14 cellular contexts compared by ENCODE assay signal in genomic region chr9:106981396-106982287, GRCh38.
DNase-seq lines count a peak whose midpoint lies in the region; ATAC-seq lines count a peak whose summit lies in the region.
"Had no signal": no experiment of that assay in that cellular context is flagged by ENCODE, and none has a peak within 500 bp of the region (broad histone marks: within the 10 kb centered on the region; RNA-seq: fewer than 3 reads in every experiment).

No MANE protein-coding gene starts in this region.

- no peak overlapping the region for H3K27ac Mint-ChIP-seq in activated T-cell treated with anti-CD3 and anti-CD28 coated beads, Interleukin-2, amount 50 U/mL, for 72 hours
- H3K27ac Mint-ChIP-seq: B cell; T-helper 2 cell treated with Interferon-gamma antibody and Interleukin-4, amounts not matched to agents 5 μg/mL and 100 μg/mL, for 36 hours had no signal

- peaks cover 9% of the 10 kb centered on the region for H3K4me1 Mint-ChIP-seq in activated T-cell treated with anti-CD3 and anti-CD28 coated beads, Interleukin-2, amount 50 U/mL, for 72 hours (ENCODE audit: low read depth)

- H3K4me3 Mint-ChIP-seq in activated T-cell treated with anti-CD3 and anti-CD28 coated beads, Interleukin-2, amount 50 U/mL, for 72 hours, result no peak overlapping the region
- H3K4me3 Mint-ChIP-seq: B cell; T-helper 2 cell treated with Interferon-gamma antibody and Interleukin-4, amounts not matched to agents 5 μg/mL and 100 μg/mL, for 36 hours had no signal

- no peaks in the 10 kb centered on the region for H3K9me3 Mint-ChIP-seq in activated T-cell treated with anti-CD3 and anti-CD28 coated beads, Interleukin-2, amount 50 U/mL, for 72 hours
- H3K9me3 Mint-ChIP-seq: T-helper 2 cell treated with Interferon-gamma antibody and Interleukin-4, amounts not matched to agents 5 μg/mL and 100 μg/mL, for 36 hours had no signal

- no peak for DNase-seq in SHP77 treated with DMSO at 0.1 percent for 48 hours (lab: John Stamatoyannopoulos, UW)
- DNase-seq in left colon, result no peak
- DNase-seq in left ventricle myocardium superior, result no peak
- DNase-seq in activated T-cell treated with anti-CD3 and anti-CD28 coated beads, Interleukin-2, amount 50 U/mL, for 72 hours, result no peak
- DNase-seq: amniotic stem cell; effector CD8-positive, alpha-beta T cell; lower lobe of right lung; NCI-H1105 treated with DMSO at 0.1 percent for 48 hours had no signal

- peaks cover 6% of the 10 kb centered on the region for H3K27me3 Mint-ChIP-seq in activated T-cell treated with anti-CD3 and anti-CD28 coated beads, Interleukin-2, amount 50 U/mL, for 72 hours (ENCODE audit: low read depth)
- H3K27me3 Mint-ChIP-seq: B cell had no signal

- ATAC-seq in GM18499 (IDR thresholded peaks at IDR 0.05; ENCODE audit: insufficient read depth, unreplicated experiment), result peak; percentile 73
- ATAC-seq in GM19467 (IDR thresholded peaks at IDR 0.05; ENCODE audit: unreplicated experiment), result peak; percentile 67
- peak; percentile 61 for ATAC-seq in HG02852 (IDR thresholded peaks at IDR 0.05; ENCODE audit: unreplicated experiment)
- ATAC-seq in HG03520 (IDR thresholded peaks at IDR 0.05; ENCODE audit: unreplicated experiment), result peak; percentile 81
- ATAC-seq in left colon, result no peak
- ATAC-seq in left ventricle myocardium superior, result no peak
- ATAC-seq in activated T-cell treated with anti-CD3 and anti-CD28 coated beads, Interleukin-2, amount 50 U/mL, for 72 hours (replicated peaks in 1 of 2), result no peak
- ATAC-seq: lower lobe of right lung had no signal

- no peaks in the 10 kb centered on the region for H3K36me3 Mint-ChIP-seq in activated T-cell treated with anti-CD3 and anti-CD28 coated beads, Interleukin-2, amount 50 U/mL, for 72 hours (ENCODE audit: insufficient read depth in 2 of 2)

- intact Hi-C loops in left colon (cut with DNase I, micrococcal nuclease), result no loop called here
- intact Hi-C loops in left ventricle myocardium superior (cut with micrococcal nuclease), result no loop called here

Comparison
In these comparisons a context has a peak if more than half of its experiments do, and no peak if none do; other contexts are left out.
1. ATAC-seq: peak in GM18499 (single experiment), GM19467 (single experiment), HG02852 (single experiment) and HG03520 (single experiment); none in left colon (single experiment), left ventricle myocardium superior (single experiment) and activated T-cell treated with anti-CD3 and anti-CD28 coated beads, Interleukin-2, amount 50 U/mL, for 72 hours (0 of 2).